In genomic region chr1:9910425-9911178, GRCh38 we compare ENCODE assay signal across 1 cellular context.
TF ChIP-seq lines count a peak whose summit lies in the region.

No MANE protein-coding gene starts in this region.

TF ChIP-seq in HepG2, 621 proteins besides CTCF, POLR2A, EP300 and RAD21 (continued from another document and continues in another):
- TF ChIP-seq, protein P1, sequence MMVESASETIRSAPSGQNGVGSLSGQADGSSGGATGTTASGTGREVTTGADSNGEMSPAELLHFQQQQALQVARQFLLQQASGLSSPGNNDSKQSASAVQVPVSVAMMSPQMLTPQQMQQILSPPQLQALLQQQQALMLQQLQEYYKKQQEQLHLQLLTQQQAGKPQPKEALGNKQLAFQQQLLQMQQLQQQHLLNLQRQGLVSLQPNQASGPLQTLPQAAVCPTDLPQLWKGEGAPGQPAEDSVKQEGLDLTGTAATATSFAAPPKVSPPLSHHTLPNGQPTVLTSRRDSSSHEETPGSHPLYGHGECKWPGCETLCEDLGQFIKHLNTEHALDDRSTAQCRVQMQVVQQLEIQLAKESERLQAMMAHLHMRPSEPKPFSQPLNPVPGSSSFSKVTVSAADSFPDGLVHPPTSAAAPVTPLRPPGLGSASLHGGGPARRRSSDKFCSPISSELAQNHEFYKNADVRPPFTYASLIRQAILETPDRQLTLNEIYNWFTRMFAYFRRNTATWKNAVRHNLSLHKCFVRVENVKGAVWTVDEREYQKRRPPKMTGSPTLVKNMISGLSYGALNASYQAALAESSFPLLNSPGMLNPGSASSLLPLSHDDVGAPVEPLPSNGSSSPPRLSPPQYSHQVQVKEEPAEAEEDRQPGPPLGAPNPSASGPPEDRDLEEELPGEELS (CRISPR knock-in tag; IDR thresholded peaks at IDR 0.05) = peak; percentile 61; the same call in 1 of the 2 replicates
- TF ChIP-seq, protein P2, sequence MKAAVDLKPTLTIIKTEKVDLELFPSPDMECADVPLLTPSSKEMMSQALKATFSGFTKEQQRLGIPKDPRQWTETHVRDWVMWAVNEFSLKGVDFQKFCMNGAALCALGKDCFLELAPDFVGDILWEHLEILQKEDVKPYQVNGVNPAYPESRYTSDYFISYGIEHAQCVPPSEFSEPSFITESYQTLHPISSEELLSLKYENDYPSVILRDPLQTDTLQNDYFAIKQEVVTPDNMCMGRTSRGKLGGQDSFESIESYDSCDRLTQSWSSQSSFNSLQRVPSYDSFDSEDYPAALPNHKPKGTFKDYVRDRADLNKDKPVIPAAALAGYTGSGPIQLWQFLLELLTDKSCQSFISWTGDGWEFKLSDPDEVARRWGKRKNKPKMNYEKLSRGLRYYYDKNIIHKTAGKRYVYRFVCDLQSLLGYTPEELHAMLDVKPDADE (CRISPR knock-in tag; IDR thresholded peaks at IDR 0.05) = no peak
- TF ChIP-seq ZC3H13 (CRISPR knock-in tag; IDR thresholded peaks at IDR 0.05) (no peak; the same call in 1 of the 2 replicates), NFYB (CRISPR knock-in tag; IDR thresholded peaks at IDR 0.05) (peak; percentile 76), ZNF598 (CRISPR knock-in tag; IDR thresholded peaks at IDR 0.05; ENCODE audit: borderline replicate concordance) (no peak), MNT (IDR thresholded peaks at IDR 0.05) (peak; percentile 63), ZNF740 (CRISPR knock-in tag; IDR thresholded peaks at IDR 0.05) (no peak), FOXA1 (IDR thresholded peaks at IDR 0.05) (no peak), FOXA1 (CRISPR knock-in tag; IDR thresholded peaks at IDR 0.05) (no peak), CCDC6 (CRISPR knock-in tag; IDR thresholded peaks at IDR 0.05) (peak; percentile 56; the same call in 1 of the 2 replicates), BRCA1 (CRISPR knock-in tag; IDR thresholded peaks at IDR 0.05) (peak; percentile 61; the same call in 1 of the 2 replicates), ZNF629 (CRISPR knock-in tag; conservative IDR thresholded peaks at IDR 0.05) (no peak; the same call in 1 of the 2 replicates), MYC (CRISPR knock-in tag; IDR thresholded peaks at IDR 0.05; ENCODE audit: borderline replicate concordance) (peak; percentile 72; the same call in 1 of the 2 replicates), TEF (CRISPR knock-in tag; IDR thresholded peaks at IDR 0.05) (0 out of 2 replicates have a peak, but pooled peaks have one; percentile 52), ATF5 (CRISPR knock-in tag; IDR thresholded peaks at IDR 0.05; ENCODE audit: low read depth) (no peak), GTF3A (CRISPR knock-in tag; conservative IDR thresholded peaks at IDR 0.05) (no peak), TEAD3 (CRISPR knock-in tag; optimal IDR thresholded peaks at IDR 0.05; ENCODE audit: borderline replicate concordance) (no peak), TBP (CRISPR knock-in tag; IDR thresholded peaks at IDR 0.05) (no peak), YY1 (IDR thresholded peaks at IDR 0.05; ENCODE audit: insufficient read depth, insufficient replicate concordance, low read depth, low read length) (peak; percentile 15), ZNF83 (CRISPR knock-in tag; IDR thresholded peaks at IDR 0.05; ENCODE audit: borderline replicate concordance) (no peak), NFATC3 (CRISPR knock-in tag; IDR thresholded peaks at IDR 0.05) (no peak), NR2F2 (IDR thresholded peaks at IDR 0.05; ENCODE audit: borderline replicate concordance, low read depth) (no peak), SIX4 (CRISPR knock-in tag; IDR thresholded peaks at IDR 0.05) (no peak), ELF3 (CRISPR knock-in tag; IDR thresholded peaks at IDR 0.05) (0 out of 2 replicates have a peak, but pooled peaks have one; percentile 2), CREM (IDR thresholded peaks at IDR 0.05) (0 out of 2 replicates have a peak, but pooled peaks have one; percentile 15), CREM (CRISPR knock-in tag; IDR thresholded peaks at IDR 0.05) (no peak), SIN3A (IDR thresholded peaks at IDR 0.05; ENCODE audit: borderline replicate concordance, low read depth, low read length) (peak; percentile 86; the same call in 1 of the 2 replicates), JUNB (CRISPR knock-in tag; IDR thresholded peaks at IDR 0.05; ENCODE audit: borderline replicate concordance) (no peak), MTF2 (CRISPR knock-in tag; IDR thresholded peaks at IDR 0.05; ENCODE audit: borderline replicate concordance) (no peak), KLF6 (CRISPR knock-in tag; IDR thresholded peaks at IDR 0.05) (no peak), TOPORS (CRISPR knock-in tag; IDR thresholded peaks at IDR 0.05) (no peak), DR1 (CRISPR knock-in tag; IDR thresholded peaks at IDR 0.05) (peak; percentile 73; the same call in 1 of the 2 replicates), THYN1 (CRISPR knock-in tag; IDR thresholded peaks at IDR 0.05; ENCODE audit: borderline replicate concordance, low read depth) (no peak), ZKSCAN8 (CRISPR knock-in tag; IDR thresholded peaks at IDR 0.05; ENCODE audit: borderline replicate concordance) (no peak), SALL1 (CRISPR knock-in tag; IDR thresholded peaks at IDR 0.05) (peak; percentile 70), CENPX (CRISPR knock-in tag; IDR thresholded peaks at IDR 0.05) (no peak), NAIF1 (CRISPR knock-in tag; IDR thresholded peaks at IDR 0.05; ENCODE audit: borderline replicate concordance) (peak; percentile 32; the same call in 1 of the 2 replicates), RFX3 (CRISPR knock-in tag; IDR thresholded peaks at IDR 0.05) (no peak), TRAFD1 (CRISPR knock-in tag; IDR thresholded peaks at IDR 0.05; ENCODE audit: borderline replicate concordance) (no peak), HMG20B (CRISPR knock-in tag; conservative IDR thresholded peaks at IDR 0.05) (no peak), ZNF33B (CRISPR knock-in tag; IDR thresholded peaks at IDR 0.05) (no peak), SMAD3 (CRISPR knock-in tag; IDR thresholded peaks at IDR 0.05) (no peak), ZC3H4 (CRISPR knock-in tag; IDR thresholded peaks at IDR 0.05; ENCODE audit: borderline replicate concordance) (no peak)
- TF ChIP-seq, protein P3, sequence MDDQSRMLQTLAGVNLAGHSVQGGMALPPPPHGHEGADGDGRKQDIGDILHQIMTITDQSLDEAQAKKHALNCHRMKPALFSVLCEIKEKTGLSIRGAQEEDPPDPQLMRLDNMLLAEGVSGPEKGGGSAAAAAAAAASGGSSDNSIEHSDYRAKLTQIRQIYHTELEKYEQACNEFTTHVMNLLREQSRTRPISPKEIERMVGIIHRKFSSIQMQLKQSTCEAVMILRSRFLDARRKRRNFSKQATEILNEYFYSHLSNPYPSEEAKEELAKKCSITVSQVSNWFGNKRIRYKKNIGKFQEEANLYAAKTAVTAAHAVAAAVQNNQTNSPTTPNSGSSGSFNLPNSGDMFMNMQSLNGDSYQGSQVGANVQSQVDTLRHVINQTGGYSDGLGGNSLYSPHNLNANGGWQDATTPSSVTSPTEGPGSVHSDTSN (CRISPR knock-in tag; IDR thresholded peaks at IDR 0.05; ENCODE audit: borderline replicate concordance) = peak; percentile 82; the same call in 1 of the 2 replicates
- TF ChIP-seq, protein P4, sequence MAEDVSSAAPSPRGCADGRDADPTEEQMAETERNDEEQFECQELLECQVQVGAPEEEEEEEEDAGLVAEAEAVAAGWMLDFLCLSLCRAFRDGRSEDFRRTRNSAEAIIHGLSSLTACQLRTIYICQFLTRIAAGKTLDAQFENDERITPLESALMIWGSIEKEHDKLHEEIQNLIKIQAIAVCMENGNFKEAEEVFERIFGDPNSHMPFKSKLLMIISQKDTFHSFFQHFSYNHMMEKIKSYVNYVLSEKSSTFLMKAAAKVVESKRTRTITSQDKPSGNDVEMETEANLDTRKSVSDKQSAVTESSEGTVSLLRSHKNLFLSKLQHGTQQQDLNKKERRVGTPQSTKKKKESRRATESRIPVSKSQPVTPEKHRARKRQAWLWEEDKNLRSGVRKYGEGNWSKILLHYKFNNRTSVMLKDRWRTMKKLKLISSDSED (CRISPR knock-in tag; IDR thresholded peaks at IDR 0.05) = no peak
- TF ChIP-seq, protein P5, sequence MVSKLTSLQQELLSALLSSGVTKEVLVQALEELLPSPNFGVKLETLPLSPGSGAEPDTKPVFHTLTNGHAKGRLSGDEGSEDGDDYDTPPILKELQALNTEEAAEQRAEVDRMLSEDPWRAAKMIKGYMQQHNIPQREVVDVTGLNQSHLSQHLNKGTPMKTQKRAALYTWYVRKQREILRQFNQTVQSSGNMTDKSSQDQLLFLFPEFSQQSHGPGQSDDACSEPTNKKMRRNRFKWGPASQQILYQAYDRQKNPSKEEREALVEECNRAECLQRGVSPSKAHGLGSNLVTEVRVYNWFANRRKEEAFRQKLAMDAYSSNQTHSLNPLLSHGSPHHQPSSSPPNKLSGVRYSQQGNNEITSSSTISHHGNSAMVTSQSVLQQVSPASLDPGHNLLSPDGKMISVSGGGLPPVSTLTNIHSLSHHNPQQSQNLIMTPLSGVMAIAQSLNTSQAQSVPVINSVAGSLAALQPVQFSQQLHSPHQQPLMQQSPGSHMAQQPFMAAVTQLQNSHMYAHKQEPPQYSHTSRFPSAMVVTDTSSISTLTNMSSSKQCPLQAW (CRISPR knock-in tag; IDR thresholded peaks at IDR 0.05) = 0 out of 2 replicates have a peak, but pooled peaks have one; percentile 16
- TF ChIP-seq, protein P6, sequence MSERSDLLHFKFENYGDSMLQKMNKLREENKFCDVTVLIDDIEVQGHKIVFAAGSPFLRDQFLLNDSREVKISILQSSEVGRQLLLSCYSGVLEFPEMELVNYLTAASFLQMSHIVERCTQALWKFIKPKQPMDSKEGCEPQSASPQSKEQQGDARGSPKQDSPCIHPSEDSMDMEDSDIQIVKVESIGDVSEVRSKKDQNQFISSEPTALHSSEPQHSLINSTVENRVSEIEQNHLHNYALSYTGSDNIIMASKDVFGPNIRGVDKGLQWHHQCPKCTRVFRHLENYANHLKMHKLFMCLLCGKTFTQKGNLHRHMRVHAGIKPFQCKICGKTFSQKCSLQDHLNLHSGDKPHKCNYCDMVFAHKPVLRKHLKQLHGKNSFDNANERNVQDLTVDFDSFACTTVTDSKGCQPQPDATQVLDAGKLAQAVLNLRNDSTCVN (CRISPR knock-in tag; IDR thresholded peaks at IDR 0.05; ENCODE audit: borderline replicate concordance) = peak; percentile 63; the same call in 1 of the 2 replicates
- TF ChIP-seq, protein P7, sequence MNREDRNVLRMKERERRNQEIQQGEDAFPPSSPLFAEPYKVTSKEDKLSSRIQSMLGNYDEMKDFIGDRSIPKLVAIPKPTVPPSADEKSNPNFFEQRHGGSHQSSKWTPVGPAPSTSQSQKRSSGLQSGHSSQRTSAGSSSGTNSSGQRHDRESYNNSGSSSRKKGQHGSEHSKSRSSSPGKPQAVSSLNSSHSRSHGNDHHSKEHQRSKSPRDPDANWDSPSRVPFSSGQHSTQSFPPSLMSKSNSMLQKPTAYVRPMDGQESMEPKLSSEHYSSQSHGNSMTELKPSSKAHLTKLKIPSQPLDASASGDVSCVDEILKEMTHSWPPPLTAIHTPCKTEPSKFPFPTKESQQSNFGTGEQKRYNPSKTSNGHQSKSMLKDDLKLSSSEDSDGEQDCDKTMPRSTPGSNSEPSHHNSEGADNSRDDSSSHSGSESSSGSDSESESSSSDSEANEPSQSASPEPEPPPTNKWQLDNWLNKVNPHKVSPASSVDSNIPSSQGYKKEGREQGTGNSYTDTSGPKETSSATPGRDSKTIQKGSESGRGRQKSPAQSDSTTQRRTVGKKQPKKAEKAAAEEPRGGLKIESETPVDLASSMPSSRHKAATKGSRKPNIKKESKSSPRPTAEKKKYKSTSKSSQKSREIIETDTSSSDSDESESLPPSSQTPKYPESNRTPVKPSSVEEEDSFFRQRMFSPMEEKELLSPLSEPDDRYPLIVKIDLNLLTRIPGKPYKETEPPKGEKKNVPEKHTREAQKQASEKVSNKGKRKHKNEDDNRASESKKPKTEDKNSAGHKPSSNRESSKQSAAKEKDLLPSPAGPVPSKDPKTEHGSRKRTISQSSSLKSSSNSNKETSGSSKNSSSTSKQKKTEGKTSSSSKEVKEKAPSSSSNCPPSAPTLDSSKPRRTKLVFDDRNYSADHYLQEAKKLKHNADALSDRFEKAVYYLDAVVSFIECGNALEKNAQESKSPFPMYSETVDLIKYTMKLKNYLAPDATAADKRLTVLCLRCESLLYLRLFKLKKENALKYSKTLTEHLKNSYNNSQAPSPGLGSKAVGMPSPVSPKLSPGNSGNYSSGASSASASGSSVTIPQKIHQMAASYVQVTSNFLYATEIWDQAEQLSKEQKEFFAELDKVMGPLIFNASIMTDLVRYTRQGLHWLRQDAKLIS (CRISPR knock-in tag; IDR thresholded peaks at IDR 0.05) = peak; percentile 71; the same call in 1 of the 2 replicates
